8 cellular contexts compared by ENCODE assay signal in genomic region chr9:137240841-137241489, GRCh38. TPM values are rescaled to one million over a fixed set of nuclear protein-coding genes. Genes with fewer than 3 reads are reported as not detected.
DNase-seq lines count a peak whose midpoint lies in the region; ATAC-seq lines count a peak whose summit lies in the region.

TUBB4B (plus strand) TSS chr9:137241287; CDS start chr9:137241361, 74 bp downstream.

- H3K27me3 Mint-ChIP-seq in dendritic cell treated with granulocyte-macrophage colony-stimulating factor and Interleukin-4, amounts not matched to agents 40 ng/mL and 50 ng/mL, for 4 days = peaks cover 3% of the 10 kb centered on the region

- DNase-seq in C1 segment of cervical spinal cord (lab: John Stamatoyannopoulos, UW) (peak; percentile 87 to 100 (median 98)), NCI-H748 treated with DMSO at 0.1 percent for 48 hours (lab: John Stamatoyannopoulos, UW) (peak; percentile 99), left lobe of liver (ENCODE audit: low spot score) (peak; percentile 100)
- peak; percentile 88 to 98 for DNase-seq in activated CD4-positive, alpha-beta T cell treated with anti-CD3 and anti-CD28 coated beads, Interleukin-2, amount 50 U/mL, for 24 hours (ENCODE audit: low read depth in 1 of 2, low spot score in 1 of 2)
- peak; percentile 96 for DNase-seq in stimulated activated CD4-positive, alpha-beta T cell treated with anti-CD3 and anti-CD28 coated beads, Interleukin-2, amount 100 ng/mL, for 4 hours (ENCODE audit: low read depth)

- peaks cover 56% of the 10 kb centered on the region for H3K4me1 Mint-ChIP-seq in dendritic cell treated with granulocyte-macrophage colony-stimulating factor and Interleukin-4, amounts not matched to agents 40 ng/mL and 50 ng/mL, for 4 days (ENCODE audit: low read depth)

- H3K9me3 Mint-ChIP-seq in dendritic cell treated with granulocyte-macrophage colony-stimulating factor and Interleukin-4, amounts not matched to agents 40 ng/mL and 50 ng/mL, for 4 days = no peaks in the 10 kb centered on the region

- H3K4me3 Mint-ChIP-seq in dendritic cell treated with granulocyte-macrophage colony-stimulating factor and Interleukin-4, amounts not matched to agents 40 ng/mL and 50 ng/mL, for 4 days = peak within 1 kb of the TSS; percentile 86

- intact Hi-C loops in dendritic cell treated with granulocyte-macrophage colony-stimulating factor and Interleukin-4, amounts not matched to agents 40 ng/mL and 50 ng/mL, for 4 days (cut with micrococcal nuclease) = loop anchor here (1.0 kb wide), 1 partner anchor 14 kb away; the partner anchor contains the start of gene NELFB

- ATAC-seq in GM19372 (IDR thresholded peaks at IDR 0.05; ENCODE audit: low read depth, unreplicated experiment) (peak; percentile 55), HG03558 (IDR thresholded peaks at IDR 0.05; ENCODE audit: extremely low read depth, unreplicated experiment) (peak; percentile 46), left lobe of liver (peak; percentile 81)

- peaks cover 39% of the 10 kb centered on the region for H3K36me3 Mint-ChIP-seq in dendritic cell treated with granulocyte-macrophage colony-stimulating factor and Interleukin-4, amounts not matched to agents 40 ng/mL and 50 ng/mL, for 4 days (ENCODE audit: low read depth)

- peak within 1 kb of the TSS; percentile 90 for H3K27ac Mint-ChIP-seq in dendritic cell treated with granulocyte-macrophage colony-stimulating factor and Interleukin-4, amounts not matched to agents 40 ng/mL and 50 ng/mL, for 4 days

RNA-seq across cellular contexts. Expression of gene TUBB4B, which starts in this region (rescaled TPM):
- total RNA-seq in left lobe of liver = 123 TPM

Comparison
In these comparisons a context has a peak if more than half of its experiments do, and no peak if none do; other contexts are left out.
1. Peak in every context shown above with its lines: DNase-seq and ATAC-seq.